27 cellular contexts compared by ENCODE assay signal in the genomic region with DNA sequence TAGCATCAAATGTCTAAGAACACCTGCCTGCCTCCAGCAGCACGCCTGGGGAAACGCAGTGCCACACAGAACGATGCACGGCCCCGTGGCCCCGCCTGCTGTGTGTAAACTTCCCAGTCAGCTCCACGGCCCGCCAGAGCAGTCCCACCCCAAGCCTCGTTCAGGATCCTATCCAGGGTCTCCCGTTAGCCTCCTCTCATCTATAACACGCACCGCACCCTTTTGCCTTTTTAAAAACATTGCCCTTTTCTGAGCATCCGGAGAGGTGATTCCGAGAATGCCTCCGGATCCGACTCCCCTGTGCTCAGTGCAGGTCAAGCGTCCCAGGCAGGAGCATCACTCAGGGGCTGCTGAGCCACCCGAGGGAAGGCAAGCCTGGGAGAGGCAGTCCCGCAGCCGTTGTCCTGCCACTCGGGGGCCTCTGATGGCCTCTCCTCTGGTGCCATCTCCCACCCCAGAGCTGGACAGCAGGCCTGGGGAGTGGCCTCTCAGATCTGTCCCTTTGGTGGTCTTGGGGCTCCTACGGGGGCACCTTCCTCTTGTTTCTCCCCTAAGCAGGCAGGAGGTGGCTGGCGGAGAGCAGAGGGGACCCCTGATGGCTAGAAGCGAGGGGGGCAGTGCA. TPM values are rescaled to one million over a fixed set of nuclear protein-coding genes. Genes with fewer than 3 reads are reported as not detected.
DNase-seq lines count a peak whose midpoint lies in the region; TF ChIP-seq lines count a peak whose summit lies in the region.
"Had no signal": no experiment of that assay in that cellular context is flagged by ENCODE, and none has a peak within 500 bp of the region (broad histone marks: within the 10 kb centered on the region; RNA-seq: fewer than 3 reads in every experiment).

No MANE protein-coding gene starts in this region.

- H3K9me3 ChIP-seq in BLaER1 (no peaks in the 10 kb centered on the region), Caco-2 (no peaks in the 10 kb centered on the region)
- H3K9me3 ChIP-seq: adrenal gland, breast epithelium, left lung, pancreas had no signal

- H3K36me3 Mint-ChIP-seq in Caco-2 (ENCODE audit: insufficient read depth, unreplicated experiment), result peaks cover 16% of the 10 kb centered on the region
- no peaks in the 10 kb centered on the region for H3K36me3 Mint-ChIP-seq in nephron (ENCODE audit: low read depth)
- no peaks in the 10 kb centered on the region for H3K36me3 Mint-ChIP-seq in T-helper 2 cell treated with Interferon-gamma antibody and Interleukin-4, amounts not matched to agents 5 μg/mL and 100 μg/mL, for 36 hours (ENCODE audit: low read depth)
- no peaks in the 10 kb centered on the region for H3K36me3 Mint-ChIP-seq in activated CD4-positive, alpha-beta memory T cell treated with anti-CD3 and anti-CD28 coated beads, Interleukin-2, amount 10 ng/mL, durations not matched to agents 7 days and 5 days (ENCODE audit: low read depth)
- H3K36me3 Mint-ChIP-seq: CD4-positive, alpha-beta memory T cell; immature natural killer cell had no signal

- H3K27me3 ChIP-seq in BLaER1 (no peaks in the 10 kb centered on the region), Caco-2 (replicated peaks; ENCODE audit: control insufficient read depth, insufficient read depth, low read length) (no peaks in the 10 kb centered on the region)
- H3K27me3 ChIP-seq: adrenal gland, breast epithelium, hepatocyte, pancreas had no signal

- BruUV-seq in Caco-2 (replicated peaks; lab: Mats Ljungman, UMichigan), result no TSS peak

- H3K27ac Mint-ChIP-seq in Caco-2 (ENCODE audit: unreplicated experiment) (peak overlapping the region; percentile 7), nephron (peak overlapping the region in 2 of 3 experiments; percentile 76 to 86)
- no peak overlapping the region for H3K27ac Mint-ChIP-seq in T-helper 2 cell treated with Interferon-gamma antibody and Interleukin-4, amounts not matched to agents 5 μg/mL and 100 μg/mL, for 36 hours
- H3K27ac Mint-ChIP-seq in activated CD4-positive, alpha-beta memory T cell treated with anti-CD3 and anti-CD28 coated beads, Interleukin-2, amount 10 ng/mL, durations not matched to agents 7 days and 5 days, result no peak overlapping the region
- H3K27ac Mint-ChIP-seq: activated CD4-positive, alpha-beta T cell treated with anti-CD3 and anti-CD28 coated beads, Interleukin-2, amount 10 ng/mL, durations not matched to agents 24 days and 14 days; activated T-cell treated with anti-CD3 and anti-CD28 coated beads, Interleukin-2, amount 50 U/mL, for 72 hours; immature natural killer cell; naive thymus-derived CD4-positive, alpha-beta T cell; stimulated activated naive CD8-positive, alpha-beta T cell treated with anti-CD3 and anti-CD28 coated beads, Interleukin-15, Interleukin-2, amounts not matched to agents 100 ng/mL and 50 ng/mL, for 24 hours had no signal

- CTCF ChIA-PET in Caco-2 (lab: Charles Lee), result no interaction called here
- CTCF ChIA-PET in activated CD4-positive, alpha-beta memory T cell treated with anti-CD3 and anti-CD28 coated beads, Interleukin-2, amount 10 ng/mL, durations not matched to agents 7 days and 5 days (lab: Charles Lee), result no interaction called here

- H3K27ac ChIP-seq in BLaER1, result no peak overlapping the region
- H3K27ac ChIP-seq: adrenal gland, breast epithelium, hepatocyte, left lung, pancreas, WERI-Rb-1 had no signal

- no peak overlapping the region for H3K4me3 ChIP-seq in BLaER1
- H3K4me3 ChIP-seq in Caco-2 (ENCODE audit: low read depth, low read length), result no peak overlapping the region
- H3K4me3 ChIP-seq: adrenal gland, breast epithelium, hepatocyte, left lung, pancreas had no signal

- H3K4me3 Mint-ChIP-seq in Caco-2 (ENCODE audit: unreplicated experiment) (no peak overlapping the region), nephron (peak overlapping the region in 2 of 3 experiments; percentile 38 to 46)
- no peak overlapping the region for H3K4me3 Mint-ChIP-seq in T-helper 2 cell treated with Interferon-gamma antibody and Interleukin-4, amounts not matched to agents 5 μg/mL and 100 μg/mL, for 36 hours
- no peak overlapping the region for H3K4me3 Mint-ChIP-seq in activated CD4-positive, alpha-beta memory T cell treated with anti-CD3 and anti-CD28 coated beads, Interleukin-2, amount 10 ng/mL, durations not matched to agents 7 days and 5 days
- H3K4me3 Mint-ChIP-seq: activated CD4-positive, alpha-beta T cell treated with anti-CD3 and anti-CD28 coated beads, Interleukin-2, amount 10 ng/mL, durations not matched to agents 24 days and 14 days; activated T-cell treated with anti-CD3 and anti-CD28 coated beads, Interleukin-2, amount 50 U/mL, for 72 hours; CD4-positive, alpha-beta memory T cell; immature natural killer cell; naive thymus-derived CD4-positive, alpha-beta T cell; stimulated activated naive CD8-positive, alpha-beta T cell treated with anti-CD3 and anti-CD28 coated beads, Interleukin-15, Interleukin-2, amounts not matched to agents 100 ng/mL and 50 ng/mL, for 24 hours had no signal

- DNase-seq in Caco-2 (no peak), NCI-H526 (lab: John Stamatoyannopoulos, UW) (peak; percentile 42 to 85), hippocampal formation (lab: John Stamatoyannopoulos, UW) (no peak)
- no peak for DNase-seq in T-helper 2 cell treated with Interferon-gamma antibody and Interleukin-4, amounts not matched to agents 5 μg/mL and 100 μg/mL, for 36 hours (ENCODE audit: low spot score)
- no peak for DNase-seq in activated CD4-positive, alpha-beta memory T cell treated with anti-CD3 and anti-CD28 coated beads, Interleukin-2, amount 10 ng/mL, durations not matched to agents 7 days and 5 days
- DNase-seq: activated CD4-positive, alpha-beta T cell treated with anti-CD3 and anti-CD28 coated beads, Interleukin-2, amount 10 ng/mL, durations not matched to agents 24 days and 14 days; activated naive CD4-positive, alpha-beta T cell treated with Interleukin-2 at 50 U/mL for 16 hours; activated T-cell treated with anti-CD3 and anti-CD28 coated beads, Interleukin-2, amount 50 U/mL, for 72 hours; CD4-positive, alpha-beta memory T cell; effector CD8-positive, alpha-beta T cell; GDM1; GOT3; immature natural killer cell; Kasumi-1; naive thymus-derived CD4-positive, alpha-beta T cell; NCI-H2029; NCI-H774; T-helper 9 cell; WERI-Rb-1 had no signal

- POLR2A ChIA-PET in Caco-2 (lab: Charles Lee), result no interaction called here
- POLR2A ChIA-PET in activated CD4-positive, alpha-beta memory T cell treated with anti-CD3 and anti-CD28 coated beads, Interleukin-2, amount 10 ng/mL, durations not matched to agents 7 days and 5 days (lab: Charles Lee), result no interaction called here

- H3K9me3 Mint-ChIP-seq in Caco-2 (ENCODE audit: unreplicated experiment) (no peaks in the 10 kb centered on the region), nephron (no peaks in the 10 kb centered on the region)
- no peaks in the 10 kb centered on the region for H3K9me3 Mint-ChIP-seq in T-helper 2 cell treated with Interferon-gamma antibody and Interleukin-4, amounts not matched to agents 5 μg/mL and 100 μg/mL, for 36 hours
- no peaks in the 10 kb centered on the region for H3K9me3 Mint-ChIP-seq in activated CD4-positive, alpha-beta memory T cell treated with anti-CD3 and anti-CD28 coated beads, Interleukin-2, amount 10 ng/mL, durations not matched to agents 7 days and 5 days
- H3K9me3 Mint-ChIP-seq: activated CD4-positive, alpha-beta T cell treated with anti-CD3 and anti-CD28 coated beads, Interleukin-2, amount 10 ng/mL, durations not matched to agents 24 days and 14 days; activated T-cell treated with anti-CD3 and anti-CD28 coated beads, Interleukin-2, amount 50 U/mL, for 72 hours; CD4-positive, alpha-beta memory T cell; immature natural killer cell; naive thymus-derived CD4-positive, alpha-beta T cell; stimulated activated naive CD8-positive, alpha-beta T cell treated with anti-CD3 and anti-CD28 coated beads, Interleukin-15, Interleukin-2, amounts not matched to agents 100 ng/mL and 50 ng/mL, for 24 hours had no signal

- H3K4me2 ChIP-seq in BLaER1, result peak overlapping the region; percentile 87
- H3K4me2 ChIP-seq: hepatocyte had no signal

- peaks cover 95% of the 10 kb centered on the region for H3K4me1 ChIP-seq in BLaER1
- H3K4me1 ChIP-seq in Caco-2, result peaks cover 81% of the 10 kb centered on the region

- no peak overlapping the region for H3K9ac ChIP-seq in BLaER1

- no peak for TF ChIP-seq CTCF in Caco-2 (IDR thresholded peaks at IDR 0.05; ENCODE audit: insufficient read depth in 1 of 2, low read depth in 1 of 2, low read length in 1 of 2, severe bottlenecking in 1 of 2, unreplicated experiment in 1 of 2)
- no peak for TF ChIP-seq CTCF in nephron (IDR thresholded peaks at IDR 0.05; ENCODE audit: unreplicated experiment in 3 of 3)

- H3K36me3 ChIP-seq in BLaER1, result no peaks in the 10 kb centered on the region
- no peaks in the 10 kb centered on the region for H3K36me3 ChIP-seq in Caco-2 (ENCODE audit: control insufficient read depth, insufficient read depth, low read length)
- H3K36me3 ChIP-seq: adrenal gland, breast epithelium, left lung, pancreas, WERI-Rb-1 had no signal

- intact Hi-C loops in Caco-2 (cut with micrococcal nuclease; ENCODE audit: unreplicated experiment), result no loop called here

- H3K27me3 Mint-ChIP-seq in Caco-2 (ENCODE audit: insufficient read depth, unreplicated experiment) (no peaks in the 10 kb centered on the region), nephron (ENCODE audit: low read depth) (peaks cover 22% of the 10 kb centered on the region)
- H3K27me3 Mint-ChIP-seq in T-helper 2 cell treated with Interferon-gamma antibody and Interleukin-4, amounts not matched to agents 5 μg/mL and 100 μg/mL, for 36 hours (ENCODE audit: low read depth), result no peaks in the 10 kb centered on the region
- H3K27me3 Mint-ChIP-seq in activated CD4-positive, alpha-beta memory T cell treated with anti-CD3 and anti-CD28 coated beads, Interleukin-2, amount 10 ng/mL, durations not matched to agents 7 days and 5 days, result peaks cover 8% of the 10 kb centered on the region
- H3K27me3 Mint-ChIP-seq: activated CD4-positive, alpha-beta T cell treated with anti-CD3 and anti-CD28 coated beads, Interleukin-2, amount 10 ng/mL, durations not matched to agents 24 days and 14 days had no signal

- peaks cover 48% of the 10 kb centered on the region for H4K20me1 ChIP-seq in BLaER1

- H3K4me1 Mint-ChIP-seq in Caco-2 (ENCODE audit: low read depth, unreplicated experiment), result peaks cover 33% of the 10 kb centered on the region
- H3K4me1 Mint-ChIP-seq in nephron, result peaks cover 68% of the 10 kb centered on the region
- H3K4me1 Mint-ChIP-seq in T-helper 2 cell treated with Interferon-gamma antibody and Interleukin-4, amounts not matched to agents 5 μg/mL and 100 μg/mL, for 36 hours (ENCODE audit: low read depth), result no peaks in the 10 kb centered on the region
- H3K4me1 Mint-ChIP-seq in activated CD4-positive, alpha-beta memory T cell treated with anti-CD3 and anti-CD28 coated beads, Interleukin-2, amount 10 ng/mL, durations not matched to agents 7 days and 5 days, result peaks cover 5% of the 10 kb centered on the region
- H3K4me1 Mint-ChIP-seq: activated CD4-positive, alpha-beta T cell treated with anti-CD3 and anti-CD28 coated beads, Interleukin-2, amount 10 ng/mL, durations not matched to agents 24 days and 14 days had no signal

RNA-seq across cellular contexts. Expression of a gene that starts 38.0 kb away (rescaled TPM):
- 131 and 137 TPM in 2 replicates for total RNA-seq in Caco-2 (2022)
- 100 to 1,000 TPM; 112 to 114 TPM for total RNA-seq in activated CD4-positive, alpha-beta memory T cell treated with anti-CD3 and anti-CD28 coated beads, Interleukin-2, amount 10 ng/mL, durations not matched to agents 7 days and 5 days

Comparison
In these comparisons a context has a peak if more than half of its experiments do, and no peak if none do; other contexts are left out.
1. DNase-seq: peak in NCI-H526 (2 of 2); none in Caco-2 (0 of 2), T-helper 2 cell treated with Interferon-gamma antibody and Interleukin-4, amounts not matched to agents 5 μg/mL and 100 μg/mL, for 36 hours (single experiment), activated CD4-positive, alpha-beta memory T cell treated with anti-CD3 and anti-CD28 coated beads, Interleukin-2, amount 10 ng/mL, durations not matched to agents 7 days and 5 days (single experiment) and hippocampal formation (0 of 2).
2. H3K27ac Mint-ChIP-seq: peak in Caco-2 (single experiment) and nephron (2 of 3); none in T-helper 2 cell treated with Interferon-gamma antibody and Interleukin-4, amounts not matched to agents 5 μg/mL and 100 μg/mL, for 36 hours (single experiment) and activated CD4-positive, alpha-beta memory T cell treated with anti-CD3 and anti-CD28 coated beads, Interleukin-2, amount 10 ng/mL, durations not matched to agents 7 days and 5 days (single experiment).
3. H3K4me3 Mint-ChIP-seq: peak in nephron (2 of 3); none in Caco-2 (single experiment), T-helper 2 cell treated with Interferon-gamma antibody and Interleukin-4, amounts not matched to agents 5 μg/mL and 100 μg/mL, for 36 hours (single experiment) and activated CD4-positive, alpha-beta memory T cell treated with anti-CD3 and anti-CD28 coated beads, Interleukin-2, amount 10 ng/mL, durations not matched to agents 7 days and 5 days (single experiment).